11 cellular contexts compared by ENCODE assay signal in genomic region chr2:126399001-126399400, GRCh38.
DNase-seq lines count a peak whose midpoint lies in the region; ATAC-seq and TF ChIP-seq lines count a peak whose summit lies in the region.
"Had no signal": no experiment of that assay in that cellular context is flagged by ENCODE, and none has a peak within 500 bp of the region (broad histone marks: within the 10 kb centered on the region; RNA-seq: fewer than 3 reads in every experiment).

No MANE protein-coding gene starts in this region.

- no peaks in the 10 kb centered on the region for H3K36me3 Mint-ChIP-seq in activated T-cell treated with anti-CD3 and anti-CD28 coated beads, Interleukin-2, amount 50 U/mL, for 72 hours (ENCODE audit: insufficient read depth in 2 of 2)
- H3K36me3 Mint-ChIP-seq in osteocyte (ENCODE audit: unreplicated experiment): no peaks in the 10 kb centered on the region
- H3K36me3 Mint-ChIP-seq: naive thymus-derived CD8-positive, alpha-beta T cell had no signal

- ATAC-seq in activated T-cell treated with anti-CD3 and anti-CD28 coated beads, Interleukin-2, amount 50 U/mL, for 72 hours (replicated peaks in 1 of 2): no peak
- ATAC-seq in GM21786 (IDR thresholded peaks at IDR 0.05; ENCODE audit: unreplicated experiment): no peak
- ATAC-seq: naive thymus-derived CD8-positive, alpha-beta T cell had no signal

- no peak overlapping the region for H3K27ac Mint-ChIP-seq in activated T-cell treated with anti-CD3 and anti-CD28 coated beads, Interleukin-2, amount 50 U/mL, for 72 hours
- no peak overlapping the region for H3K27ac Mint-ChIP-seq in osteocyte (ENCODE audit: unreplicated experiment)
- H3K27ac Mint-ChIP-seq: naive thymus-derived CD8-positive, alpha-beta T cell had no signal

- no peak for TF ChIP-seq CTCF in osteocyte (IDR thresholded peaks at IDR 0.05)

- no peak overlapping the region for H3K4me3 Mint-ChIP-seq in activated T-cell treated with anti-CD3 and anti-CD28 coated beads, Interleukin-2, amount 50 U/mL, for 72 hours
- no peak overlapping the region for H3K4me3 Mint-ChIP-seq in osteocyte (ENCODE audit: unreplicated experiment)
- H3K4me3 Mint-ChIP-seq: central memory CD8-positive, alpha-beta T cell; naive thymus-derived CD8-positive, alpha-beta T cell had no signal

- H3K27me3 Mint-ChIP-seq in activated T-cell treated with anti-CD3 and anti-CD28 coated beads, Interleukin-2, amount 50 U/mL, for 72 hours (ENCODE audit: low read depth): peaks cover 33% of the 10 kb centered on the region
- no peaks in the 10 kb centered on the region for H3K27me3 Mint-ChIP-seq in osteocyte (ENCODE audit: unreplicated experiment)

- no peaks in the 10 kb centered on the region for H3K4me1 Mint-ChIP-seq in activated T-cell treated with anti-CD3 and anti-CD28 coated beads, Interleukin-2, amount 50 U/mL, for 72 hours (ENCODE audit: low read depth)
- no peaks in the 10 kb centered on the region for H3K4me1 Mint-ChIP-seq in osteocyte (ENCODE audit: unreplicated experiment)
- H3K4me1 Mint-ChIP-seq: central memory CD8-positive, alpha-beta T cell had no signal

- peaks cover 1 to 2% of the 10 kb centered on the region in 2 donors for H3K9me3 Mint-ChIP-seq in activated T-cell treated with anti-CD3 and anti-CD28 coated beads, Interleukin-2, amount 50 U/mL, for 72 hours
- no peaks in the 10 kb centered on the region for H3K9me3 Mint-ChIP-seq in osteocyte (ENCODE audit: unreplicated experiment)
- H3K9me3 Mint-ChIP-seq: central memory CD8-positive, alpha-beta T cell had no signal

- peak; percentile 61 for DNase-seq in activated CD8-positive, alpha-beta memory T cell treated with anti-CD3 and anti-CD28 coated beads for 24 hours
- DNase-seq in activated CD8-positive, alpha-beta memory T cell treated with anti-CD3 and anti-CD28 coated beads, Interleukin-2, amount 50 U/mL, for 48 hours: no peak
- DNase-seq in HT-29 (ENCODE audit: low spot score) (peak; percentile 32), ecto neural progenitor cell (ENCODE audit: low spot score) (no peak), osteocyte (ENCODE audit: extremely low spot score, unreplicated experiment) (no peak)
- DNase-seq in activated T-cell treated with anti-CD3 and anti-CD28 coated beads, Interleukin-2, amount 50 U/mL, for 72 hours: peak; percentile 12 to 29
- DNase-seq in stimulated activated CD4-positive, alpha-beta T cell treated with anti-CD3 and anti-CD28 coated beads, TNF-alpha, amount 100 ng/mL, for 48 hours (ENCODE audit: low read depth in 3 of 3): peak in 2 of 3 donors; percentile 2 to 5
- DNase-seq: DMS79 treated with DMSO at 0.1 percent for 48 hours had no signal

Comparison
In these comparisons a context has a peak if more than half of its experiments do, and no peak if none do; other contexts are left out.
1. DNase-seq: peak in activated CD8-positive, alpha-beta memory T cell treated with anti-CD3 and anti-CD28 coated beads for 24 hours (single experiment), HT-29 (single experiment), activated T-cell treated with anti-CD3 and anti-CD28 coated beads, Interleukin-2, amount 50 U/mL, for 72 hours (2 of 2) and stimulated activated CD4-positive, alpha-beta T cell treated with anti-CD3 and anti-CD28 coated beads, TNF-alpha, amount 100 ng/mL, for 48 hours (2 of 3); none in activated CD8-positive, alpha-beta memory T cell treated with anti-CD3 and anti-CD28 coated beads, Interleukin-2, amount 50 U/mL, for 48 hours (single experiment), ecto neural progenitor cell (single experiment) and osteocyte (single experiment).